Comparison of ENCODE assay signal across 21 cellular contexts in genomic region chr3:48397767-48398681, GRCh38. TPM values are rescaled to one million over a fixed set of nuclear protein-coding genes. Genes with fewer than 3 reads are reported as not detected.
DNase-seq lines count a peak whose midpoint lies in the region; ATAC-seq and TF ChIP-seq lines count a peak whose summit lies in the region.
"Had no signal": no experiment of that assay in that cellular context is flagged by ENCODE, and none has a peak within 500 bp of the region (broad histone marks: within the 10 kb centered on the region; RNA-seq: fewer than 3 reads in every experiment).

No MANE protein-coding gene starts in this region.

- H3K9ac ChIP-seq in neural cell (ENCODE audit: low read length): no peak overlapping the region

- no TSS peak for BruUV-seq in Calu3 (replicated peaks; lab: Mats Ljungman, UMichigan)

- peaks cover under 1% of the 10 kb centered on the region for H3K36me3 ChIP-seq in neural cell (ENCODE audit: insufficient read depth, low read length)
- H3K36me3 ChIP-seq: right atrium auricular region had no signal

- H3K27me3 ChIP-seq in neural cell (ENCODE audit: insufficient read depth, low read depth, low read length): no peaks in the 10 kb centered on the region
- H3K27me3 ChIP-seq: right atrium auricular region had no signal

- TF ChIP-seq CTCF in Calu3 (IDR thresholded peaks at IDR 0.05; ENCODE audit: unreplicated experiment) (no peak), chondrocyte (IDR thresholded peaks at IDR 0.05) (no peak), neural cell (IDR thresholded peaks at IDR 0.05; ENCODE audit: poor library complexity, severe bottlenecking) (no peak)

- no peak overlapping the region for H3K4me3 Mint-ChIP-seq in Calu3 (ENCODE audit: low read depth, unreplicated experiment)
- no peak overlapping the region for H3K4me3 Mint-ChIP-seq in chondrocyte (ENCODE audit: unreplicated experiment)
- H3K4me3 Mint-ChIP-seq in stimulated activated naive B cell treated with anti-CD40 and anti-IgM and Interleukin-4, amounts not matched to agents 10 μg/mL and 1 μg/mL and 100 μg/mL, for 72 hours: no peak overlapping the region
- H3K4me3 Mint-ChIP-seq in activated T-helper 1 cell treated with anti-CD3 and anti-CD28 coated beads, Interleukin-12 subunit alpha, Interleukin-12 subunit beta, Interleukin-2, Interleukin-4 antibody, amounts not matched to agents 30 ng/mL and 10 ng/mL and 1 ng/mL, durations not matched to agents 14 hours and 24 hours and 36 hours: no peak overlapping the region
- H3K4me3 Mint-ChIP-seq: activated CD4-positive, alpha-beta T cell treated with anti-CD3 and anti-CD28 coated beads for 36 hours; CD8-positive, alpha-beta memory T cell; dendritic cell treated with granulocyte-macrophage colony-stimulating factor and Interleukin-4, amounts not matched to agents 40 ng/mL and 50 ng/mL, for 4 days; memory B cell; nephron progenitor cell had no signal

- H3K4me2 ChIP-seq in neural cell (ENCODE audit: low read length): no peak overlapping the region

- H3K27me3 Mint-ChIP-seq in Calu3 (ENCODE audit: unreplicated experiment) (peaks cover 23% of the 10 kb centered on the region), chondrocyte (ENCODE audit: low read depth) (peaks cover 3% of the 10 kb centered on the region)
- peaks cover 6 to 13% of the 10 kb centered on the region in 2 donors for H3K27me3 Mint-ChIP-seq in stimulated activated naive B cell treated with anti-CD40 and anti-IgM and Interleukin-4, amounts not matched to agents 10 μg/mL and 1 μg/mL and 100 μg/mL, for 72 hours
- H3K27me3 Mint-ChIP-seq in activated T-helper 1 cell treated with anti-CD3 and anti-CD28 coated beads, Interleukin-12 subunit alpha, Interleukin-12 subunit beta, Interleukin-2, Interleukin-4 antibody, amounts not matched to agents 30 ng/mL and 10 ng/mL and 1 ng/mL, durations not matched to agents 14 hours and 24 hours and 36 hours (ENCODE audit: insufficient read depth): peaks cover 2% of the 10 kb centered on the region
- H3K27me3 Mint-ChIP-seq: dendritic cell treated with granulocyte-macrophage colony-stimulating factor and Interleukin-4, amounts not matched to agents 40 ng/mL and 50 ng/mL, for 4 days had no signal

- H3K9me3 Mint-ChIP-seq in Calu3 (ENCODE audit: low read depth, unreplicated experiment) (no peaks in the 10 kb centered on the region), chondrocyte (ENCODE audit: low read depth) (no peaks in the 10 kb centered on the region)
- no peaks in the 10 kb centered on the region for H3K9me3 Mint-ChIP-seq in stimulated activated naive B cell treated with anti-CD40 and anti-IgM and Interleukin-4, amounts not matched to agents 10 μg/mL and 1 μg/mL and 100 μg/mL, for 72 hours
- no peaks in the 10 kb centered on the region for H3K9me3 Mint-ChIP-seq in activated T-helper 1 cell treated with anti-CD3 and anti-CD28 coated beads, Interleukin-12 subunit alpha, Interleukin-12 subunit beta, Interleukin-2, Interleukin-4 antibody, amounts not matched to agents 30 ng/mL and 10 ng/mL and 1 ng/mL, durations not matched to agents 14 hours and 24 hours and 36 hours
- H3K9me3 Mint-ChIP-seq: CD8-positive, alpha-beta memory T cell; dendritic cell treated with granulocyte-macrophage colony-stimulating factor and Interleukin-4, amounts not matched to agents 40 ng/mL and 50 ng/mL, for 4 days; memory B cell; nephron progenitor cell had no signal

- no peak for TF ChIP-seq RAD21 in neural cell (conservative IDR thresholded peaks at IDR 0.05)

- intact Hi-C loops in Calu3 (cut with micrococcal nuclease; ENCODE audit: unreplicated experiment): no loop called here
- intact Hi-C loops in activated T-helper 1 cell treated with anti-CD3 and anti-CD28 coated beads, Interleukin-12 subunit alpha, Interleukin-12 subunit beta, Interleukin-2, Interleukin-4 antibody, amounts not matched to agents 30 ng/mL and 10 ng/mL and 1 ng/mL, durations not matched to agents 14 hours and 24 hours and 36 hours (cut with micrococcal nuclease): no loop called here

- H3K4me1 Mint-ChIP-seq in Calu3 (ENCODE audit: low read depth, unreplicated experiment): peaks cover 11% of the 10 kb centered on the region
- peaks cover 24% of the 10 kb centered on the region for H3K4me1 Mint-ChIP-seq in chondrocyte (ENCODE audit: low read depth)
- H3K4me1 Mint-ChIP-seq in stimulated activated naive B cell treated with anti-CD40 and anti-IgM and Interleukin-4, amounts not matched to agents 10 μg/mL and 1 μg/mL and 100 μg/mL, for 72 hours: no peaks in the 10 kb centered on the region
- H3K4me1 Mint-ChIP-seq in activated T-helper 1 cell treated with anti-CD3 and anti-CD28 coated beads, Interleukin-12 subunit alpha, Interleukin-12 subunit beta, Interleukin-2, Interleukin-4 antibody, amounts not matched to agents 30 ng/mL and 10 ng/mL and 1 ng/mL, durations not matched to agents 14 hours and 24 hours and 36 hours (ENCODE audit: low read depth): no peaks in the 10 kb centered on the region
- H3K4me1 Mint-ChIP-seq: CD8-positive, alpha-beta memory T cell; memory B cell had no signal

- no peaks in the 10 kb centered on the region for H3K79me2 ChIP-seq in neural cell (replicated peaks; ENCODE audit: insufficient read depth, low read length)

- TF ChIP-seq EP300 in neural cell (conservative IDR thresholded peaks at IDR 0.05; ENCODE audit: poor library complexity, severe bottlenecking): no peak

- no peaks in the 10 kb centered on the region for H3K9me3 ChIP-seq in neural cell (ENCODE audit: low read length)
- H3K9me3 ChIP-seq: right atrium auricular region, stomach had no signal

- no peaks in the 10 kb centered on the region for H3K9me2 ChIP-seq in neural cell (ENCODE audit: insufficient read depth, low read length)

- no peak overlapping the region for H3K4me3 ChIP-seq in neural cell (ENCODE audit: low read length)
- H3K4me3 ChIP-seq: right atrium auricular region, SK-N-MC, stomach had no signal

- H3K36me3 Mint-ChIP-seq in Calu3 (ENCODE audit: insufficient read depth, unreplicated experiment) (peaks cover 49% of the 10 kb centered on the region), chondrocyte (ENCODE audit: low read depth) (peaks cover 5% of the 10 kb centered on the region)
- H3K36me3 Mint-ChIP-seq in stimulated activated naive B cell treated with anti-CD40 and anti-IgM and Interleukin-4, amounts not matched to agents 10 μg/mL and 1 μg/mL and 100 μg/mL, for 72 hours: no peaks in the 10 kb centered on the region
- H3K36me3 Mint-ChIP-seq in activated T-helper 1 cell treated with anti-CD3 and anti-CD28 coated beads, Interleukin-12 subunit alpha, Interleukin-12 subunit beta, Interleukin-2, Interleukin-4 antibody, amounts not matched to agents 30 ng/mL and 10 ng/mL and 1 ng/mL, durations not matched to agents 14 hours and 24 hours and 36 hours (ENCODE audit: low read depth): no peaks in the 10 kb centered on the region
- H3K36me3 Mint-ChIP-seq: CD8-positive, alpha-beta memory T cell; memory B cell had no signal

- H3K27ac ChIP-seq in neural cell (ENCODE audit: low read length): no peak overlapping the region
- H3K27ac ChIP-seq: right atrium auricular region, SK-N-MC, stomach had no signal

- no peak for ATAC-seq in stimulated activated naive B cell treated with anti-CD40 and anti-IgM and Interleukin-4, amounts not matched to agents 10 μg/mL and 1 μg/mL and 100 μg/mL, for 72 hours (replicated peaks)
- ATAC-seq: activated CD4-positive, alpha-beta T cell treated with anti-CD3 and anti-CD28 coated beads for 36 hours; PC-3 had no signal

- CTCF ChIA-PET in Calu3 (lab: Charles Lee): interaction anchor here (4.2 kb wide), 1 partner anchor 37 kb away, joined by 243 read pairs; no protein-coding TSS in a partner anchor

- H4K20me1 ChIP-seq in neural cell (ENCODE audit: insufficient read depth): no peaks in the 10 kb centered on the region

- H3F3A ChIP-seq in neural cell (ENCODE audit: insufficient read depth, low read length, poor library complexity, severe bottlenecking): no peaks in the 10 kb centered on the region

- H3K27ac Mint-ChIP-seq in Calu3 (ENCODE audit: unreplicated experiment) (peak overlapping the region; percentile 60), chondrocyte (ENCODE audit: unreplicated experiment) (peak overlapping the region; percentile 19)
- no peak overlapping the region for H3K27ac Mint-ChIP-seq in stimulated activated naive B cell treated with anti-CD40 and anti-IgM and Interleukin-4, amounts not matched to agents 10 μg/mL and 1 μg/mL and 100 μg/mL, for 72 hours
- H3K27ac Mint-ChIP-seq in activated T-helper 1 cell treated with anti-CD3 and anti-CD28 coated beads, Interleukin-12 subunit alpha, Interleukin-12 subunit beta, Interleukin-2, Interleukin-4 antibody, amounts not matched to agents 30 ng/mL and 10 ng/mL and 1 ng/mL, durations not matched to agents 14 hours and 24 hours and 36 hours: no peak overlapping the region
- H3K27ac Mint-ChIP-seq: activated CD4-positive, alpha-beta T cell treated with anti-CD3 and anti-CD28 coated beads for 36 hours; memory B cell; nephron progenitor cell had no signal

- no peak for DNase-seq in Calu3
- DNase-seq in chondrocyte (ENCODE audit: low spot score): no peak
- no peak for DNase-seq in stimulated activated naive B cell treated with anti-CD40 and anti-IgM and Interleukin-4, amounts not matched to agents 10 μg/mL and 1 μg/mL and 100 μg/mL, for 72 hours
- no peak for DNase-seq in activated T-helper 1 cell treated with anti-CD3 and anti-CD28 coated beads, Interleukin-12 subunit alpha, Interleukin-12 subunit beta, Interleukin-2, Interleukin-4 antibody, amounts not matched to agents 30 ng/mL and 10 ng/mL and 1 ng/mL, durations not matched to agents 14 hours and 24 hours and 36 hours (ENCODE audit: low spot score)
- no peak for DNase-seq in NCI-H345 (lab: John Stamatoyannopoulos, UW)
- DNase-seq: activated CD4-positive, alpha-beta T cell treated with anti-CD3 and anti-CD28 coated beads for 36 hours; activated naive CD4-positive, alpha-beta T cell treated with anti-CD3 and anti-CD28 coated beads, Interleukin-2, amount 50 U/mL, for 16 hours; activated T-cell treated with anti-CD3 and anti-CD28 coated beads for 4 hours; CD8-positive, alpha-beta memory T cell; erythroblast; NCI-H69; nephron progenitor cell; PC-3; stomach had no signal

- no peak overlapping the region for H2AFZ ChIP-seq in neural cell (ENCODE audit: low read depth, low read length)

RNA-seq across cellular contexts. Expression of gene FBXW12, which starts 26.0 kb away (rescaled TPM):
- total RNA-seq in Calu3 (2022): not detected in 2 replicates
- not detected in 3 replicates for total RNA-seq in chondrocyte
- polyA plus RNA-seq in neural cell: not detected in 2 replicates
- polyA minus RNA-seq in neural cell: 1.2 and 1.6 TPM in 2 replicates
- not detected in 2 replicates for total RNA-seq in activated T-helper 1 cell treated with anti-CD3 and anti-CD28 coated beads, Interleukin-12 subunit alpha, Interleukin-12 subunit beta, Interleukin-2, Interleukin-4 antibody, amounts not matched to agents 30 ng/mL and 10 ng/mL and 1 ng/mL, durations not matched to agents 14 hours and 24 hours and 36 hours
- total RNA-seq: CD8-positive, alpha-beta memory T cell; Daoy; glomerular endothelial cell; PC-3; right atrium auricular region; stomach had no signal
- polyA plus RNA-seq: CD8-positive, alpha-beta memory T cell; stomach had no signal

RNA-seq across cellular contexts. Expression of gene PLXNB1, which starts 31.9 kb away (rescaled TPM):
- total RNA-seq in Calu3 (2022): 174 and 175 TPM in 2 replicates
- total RNA-seq in chondrocyte: 63.2 to 115 TPM (median 108 TPM) in 3 replicates
- 134 and 148 TPM in 2 replicates for polyA plus RNA-seq in neural cell
- polyA minus RNA-seq in neural cell: 88.2 and 112 TPM in 2 replicates
- total RNA-seq in activated T-helper 1 cell treated with anti-CD3 and anti-CD28 coated beads, Interleukin-12 subunit alpha, Interleukin-12 subunit beta, Interleukin-2, Interleukin-4 antibody, amounts not matched to agents 30 ng/mL and 10 ng/mL and 1 ng/mL, durations not matched to agents 14 hours and 24 hours and 36 hours: 5.7 and 7.0 TPM in 2 replicates

RNA-seq across cellular contexts. Expression of gene CCDC51, which starts 41.9 kb away (rescaled TPM):
- total RNA-seq in Calu3 (2022) (18.9 and 19.9 TPM in 2 replicates), chondrocyte (13.3 to 25.8 TPM (median 23.9 TPM) in 3 replicates)
- polyA plus RNA-seq in neural cell: 27.2 and 29.0 TPM in 2 replicates
- 20.8 and 21.9 TPM in 2 replicates for polyA minus RNA-seq in neural cell
- 26.0 and 26.3 TPM in 2 replicates for total RNA-seq in activated T-helper 1 cell treated with anti-CD3 and anti-CD28 coated beads, Interleukin-12 subunit alpha, Interleukin-12 subunit beta, Interleukin-2, Interleukin-4 antibody, amounts not matched to agents 30 ng/mL and 10 ng/mL and 1 ng/mL, durations not matched to agents 14 hours and 24 hours and 36 hours

RNA-seq across cellular contexts. Expression of gene TMA7, which starts 42.0 kb away (rescaled TPM):
- total RNA-seq in Calu3 (2022) (139 and 171 TPM in 2 replicates), chondrocyte (184 to 243 TPM (median 184 TPM) in 3 replicates)
- polyA plus RNA-seq in neural cell: 1,717 and 1,747 TPM in 2 replicates
- polyA minus RNA-seq in neural cell: 238 TPM in 2 replicates
- 262 and 266 TPM in 2 replicates for total RNA-seq in activated T-helper 1 cell treated with anti-CD3 and anti-CD28 coated beads, Interleukin-12 subunit alpha, Interleukin-12 subunit beta, Interleukin-2, Interleukin-4 antibody, amounts not matched to agents 30 ng/mL and 10 ng/mL and 1 ng/mL, durations not matched to agents 14 hours and 24 hours and 36 hours

RNA-seq across cellular contexts. Expression of gene ATRIP, which starts 48.5 kb away (rescaled TPM):
- 12.5 and 13.7 TPM in 2 replicates for total RNA-seq in Calu3 (2022)
- total RNA-seq in chondrocyte: 8.7 to 10.7 TPM (median 8.8 TPM) in 3 replicates
- polyA plus RNA-seq in neural cell: 10.3 and 11.1 TPM in 2 replicates
- 10.2 and 13.1 TPM in 2 replicates for polyA minus RNA-seq in neural cell
- total RNA-seq in activated T-helper 1 cell treated with anti-CD3 and anti-CD28 coated beads, Interleukin-12 subunit alpha, Interleukin-12 subunit beta, Interleukin-2, Interleukin-4 antibody, amounts not matched to agents 30 ng/mL and 10 ng/mL and 1 ng/mL, durations not matched to agents 14 hours and 24 hours and 36 hours: 16.5 and 20.5 TPM in 2 replicates

Comparison
In these comparisons a context has a peak if more than half of its experiments do, and no peak if none do; other contexts are left out.
1. H3K27ac Mint-ChIP-seq: peak in Calu3 (single experiment) and chondrocyte (single experiment); none in stimulated activated naive B cell treated with anti-CD40 and anti-IgM and Interleukin-4, amounts not matched to agents 10 μg/mL and 1 μg/mL and 100 μg/mL, for 72 hours (single experiment) and activated T-helper 1 cell treated with anti-CD3 and anti-CD28 coated beads, Interleukin-12 subunit alpha, Interleukin-12 subunit beta, Interleukin-2, Interleukin-4 antibody, amounts not matched to agents 30 ng/mL and 10 ng/mL and 1 ng/mL, durations not matched to agents 14 hours and 24 hours and 36 hours (single experiment).